4 cellular contexts compared by ENCODE assay signal in genomic region chr3:18667552-18667951, GRCh38.
"Had no signal": no experiment of that assay in that cellular context is flagged by ENCODE, and none has a peak within 500 bp of the region (broad histone marks: within the 10 kb centered on the region; RNA-seq: fewer than 3 reads in every experiment).

No MANE protein-coding gene starts in this region.

- H3K4me3 Mint-ChIP-seq: GM23338, H9 had no signal

- ATAC-seq: GM23338 had no signal

- DNase-seq: H9, HCEC 1CT, IMR-90 had no signal

- H3K9me3 Mint-ChIP-seq: GM23338, H9 had no signal

- H3K4me2 ChIP-seq: GM23338 had no signal

- H3K27ac Mint-ChIP-seq: GM23338, H9 had no signal

- H3K4me3 ChIP-seq: GM23338 had no signal
